In genomic region chr14:67900188-67900587, GRCh38 we compare ENCODE assay signal across 15 cellular contexts.
DNase-seq lines count a peak whose midpoint lies in the region; ATAC-seq and TF ChIP-seq lines count a peak whose summit lies in the region.
"Had no signal": no experiment of that assay in that cellular context is flagged by ENCODE, and none has a peak within 500 bp of the region (broad histone marks: within the 10 kb centered on the region; RNA-seq: fewer than 3 reads in every experiment).

No MANE protein-coding gene starts in this region.

- H3K36me3 ChIP-seq in SK-N-MC (ENCODE audit: insufficient read depth, low read length) (no peaks in the 10 kb centered on the region), stomach (no peaks in the 10 kb centered on the region)
- H3K36me3 ChIP-seq: HAP-1 had no signal

- intact Hi-C loops in Right ventricle myocardium superior (cut with DNase I), result no loop called here
- intact Hi-C loops in stomach (cut with DNase I; ENCODE audit: low total_unique reads), result no loop called here

- H3K9me3 ChIP-seq in SK-N-MC (ENCODE audit: low read depth, low read length) (no peaks in the 10 kb centered on the region; the same call in 1 of the 2 replicates), stomach (peaks cover 6 to 8% (median 6%) of the 10 kb centered on the region in 4 donors)
- H3K9me3 ChIP-seq: HAP-1 had no signal

- H3K27ac ChIP-seq in SK-N-MC (peak overlapping the region; percentile 30; the same call in 1 of the 2 replicates), stomach (no peak overlapping the region)
- H3K27ac ChIP-seq: 22Rv1, C4-2B had no signal

- TF ChIP-seq CTCF in stomach (IDR thresholded peaks at IDR 0.05), result no peak

- no peak for TF ChIP-seq EP300 in stomach (IDR thresholded peaks at IDR 0.05)

- H3K9ac ChIP-seq in SK-N-MC (ENCODE audit: insufficient read length), result no peak overlapping the region

- H3K27me3 ChIP-seq in stomach, result no peaks in the 10 kb centered on the region

- no peak for ATAC-seq in Right ventricle myocardium superior (ENCODE audit: poor library complexity)

- 83 to 96% (median 90%) methylated on average over 1 of the region's 1 CpG for WGBS in stomach, 5 donors

- no peak overlapping the region for H3K4me3 ChIP-seq in SK-N-MC
- H3K4me3 ChIP-seq in stomach, result no peak overlapping the region
- H3K4me3 ChIP-seq: HAP-1 had no signal

- H3K4me1 ChIP-seq in stomach, result no peaks in the 10 kb centered on the region
- H3K4me1 ChIP-seq: HAP-1 had no signal

- peak; percentile 17 for DNase-seq in SIG-M5 treated with dmso at 0.1 percent for 504 hours (lab: John Stamatoyannopoulos, UW; ENCODE audit: unreplicated experiment)
- no peak for DNase-seq in SIG-M5 (lab: John Stamatoyannopoulos, UW)
- no peak for DNase-seq in SK-N-MC (ENCODE audit: low read depth, low spot score)
- peak; percentile 12 for DNase-seq in fibroblast of gingiva (ENCODE audit: low read depth)
- peak; percentile 6 for DNase-seq in stromal cell of bone marrow (ENCODE audit: low read depth)
- no peak for DNase-seq in OCI-M1 (lab: John Stamatoyannopoulos, UW)
- no peak for DNase-seq in Right ventricle myocardium superior
- DNase-seq in stomach, result no peak
- DNase-seq: CD4-positive, alpha-beta memory T cell; COR-L47; DMS153; GF-D8 had no signal

- TF ChIP-seq POLR2A in stomach (IDR thresholded peaks at IDR 0.05), result no peak

Comparison
In these comparisons a context has a peak if more than half of its experiments do, and no peak if none do; other contexts are left out.
1. DNase-seq: peak in SIG-M5 treated with dmso at 0.1 percent for 504 hours (single experiment), fibroblast of gingiva (single experiment) and stromal cell of bone marrow (single experiment); none in SIG-M5 (single experiment), SK-N-MC (single experiment), OCI-M1 (single experiment), Right ventricle myocardium superior (single experiment) and stomach (single experiment).